8 cellular contexts compared by ENCODE assay signal in genomic region chr4:2962614-2963184, GRCh38. TPM values are rescaled to one million over a fixed set of nuclear protein-coding genes. Genes with fewer than 3 reads are reported as not detected.
DNase-seq lines count a peak whose midpoint lies in the region; ATAC-seq and TF ChIP-seq lines count a peak whose summit lies in the region.

No MANE protein-coding gene starts in this region.

- intact Hi-C loops in activated B cell treated with CpG ODN at 0.5 μM for 24 hours (cut with micrococcal nuclease) = loop anchor here (1.0 to 10.0 kb wide), 10 partner anchors 28 to 718 kb away; partner anchors contain the start of genes FAM193A, HAUS3, HTT and HTT-AS

- CTCF ChIA-PET in activated B cell treated with CpG ODN at 0.5 μM for 24 hours (lab: Charles Lee) = interaction anchor here (0.7 to 2.3 kb wide), 8 partner anchors 9 to 420 kb away, joined by 3 to 10 read pairs (median 4); no protein-coding TSS in a partner anchor

- peaks cover 24% of the 10 kb centered on the region for H4K20me1 ChIP-seq in neural progenitor cell (ENCODE audit: low read depth)

- H3K4me2 ChIP-seq in neural progenitor cell = peak overlapping the region; percentile 87

- DNase-seq in NCI-H1105 treated with DMSO at 0.1 percent for 48 hours (lab: John Stamatoyannopoulos, UW) = peak; percentile 32
- no peak for DNase-seq in NCI-H1105 (lab: John Stamatoyannopoulos, UW)
- DNase-seq in activated B cell treated with CpG ODN at 0.5 μM for 24 hours = no peak
- peak; percentile 56 for DNase-seq in fibroblast of the aortic adventitia (ENCODE audit: low read depth)
- peak; percentile 82 for DNase-seq in neural progenitor cell (ENCODE audit: low spot score)
- no peak for DNase-seq in T1000 (lab: John Stamatoyannopoulos, UW)

- H3K9ac ChIP-seq in neural progenitor cell = peak overlapping the region; percentile 33

- peaks cover 39% of the 10 kb centered on the region for H3K79me2 ChIP-seq in neural progenitor cell (ENCODE audit: low read depth)

- peaks cover 33% of the 10 kb centered on the region for H3F3A ChIP-seq in neural progenitor cell (ENCODE audit: low read depth)

- H3K27me3 Mint-ChIP-seq in IgD-negative memory B cell (peaks cover 2% of the 10 kb centered on the region), activated B cell treated with CpG ODN at 0.5 μM for 24 hours (no peaks in the 10 kb centered on the region), neural progenitor cell (ENCODE audit: insufficient read depth, low read depth) (peaks cover 4% of the 10 kb centered on the region)

- H3K4me1 Mint-ChIP-seq in IgD-negative memory B cell (peaks cover 28 to 30% (median 29%) of the 10 kb centered on the region in 3 donors), activated B cell treated with CpG ODN at 0.5 μM for 24 hours (peaks cover 30% of the 10 kb centered on the region), neural progenitor cell (peaks cover 25% of the 10 kb centered on the region)

- H3K27ac ChIP-seq in neural progenitor cell = no peak overlapping the region

- no peaks in the 10 kb centered on the region for H3K9me3 ChIP-seq in neural progenitor cell (ENCODE audit: low read depth)

- H3K4me3 Mint-ChIP-seq in IgD-negative memory B cell (peak overlapping the region; percentile 90 to 97 (median 95)), activated B cell treated with CpG ODN at 0.5 μM for 24 hours (peak overlapping the region; percentile 91), neural progenitor cell (peak overlapping the region; percentile 94)

- peak; percentile 30 for ATAC-seq in GM21528 (IDR thresholded peaks at IDR 0.05; ENCODE audit: low FRiP score, unreplicated experiment)
- peak; percentile 32 for ATAC-seq in activated B cell treated with CpG ODN at 0.5 μM for 24 hours (ENCODE audit: low read depth)

- H2AFZ ChIP-seq in neural progenitor cell (replicated peaks) = peak overlapping the region; percentile 60

- H3K4me3 ChIP-seq in fibroblast of the aortic adventitia (ENCODE audit: low read depth, low read length) = peak overlapping the region; percentile 94
- H3K4me3 ChIP-seq in neural progenitor cell = peak overlapping the region; percentile 89

- H3K36me3 ChIP-seq in neural progenitor cell = no peaks in the 10 kb centered on the region

- H3K27me3 ChIP-seq in neural progenitor cell = peaks cover 11% of the 10 kb centered on the region

- peaks cover 6% of the 10 kb centered on the region for H3K4me1 ChIP-seq in neural progenitor cell

- H3K36me3 Mint-ChIP-seq in IgD-negative memory B cell (no peaks in the 10 kb centered on the region), activated B cell treated with CpG ODN at 0.5 μM for 24 hours (ENCODE audit: low read depth) (peaks cover 25% of the 10 kb centered on the region), neural progenitor cell (peaks cover 13% of the 10 kb centered on the region)

- H3K27ac Mint-ChIP-seq in IgD-negative memory B cell (peak overlapping the region; percentile 91 to 96 (median 92)), activated B cell treated with CpG ODN at 0.5 μM for 24 hours (peak overlapping the region; percentile 92), neural progenitor cell (peak overlapping the region; percentile 72)

- TF ChIP-seq CTCF in activated B cell treated with CpG ODN at 0.5 μM for 24 hours (IDR thresholded peaks at IDR 0.05) = no peak
- no peak for TF ChIP-seq CTCF in fibroblast of the aortic adventitia (IDR thresholded peaks at IDR 0.05; ENCODE audit: insufficient read depth, low read length)
- no peak for TF ChIP-seq CTCF in neural progenitor cell (IDR thresholded peaks at IDR 0.05)

- POLR2A ChIA-PET in activated B cell treated with CpG ODN at 0.5 μM for 24 hours (lab: Charles Lee) = interaction anchor here (0.7 to 3.8 kb wide), 14 partner anchors 8 to 1518 kb away, joined by 3 to 31 read pairs (median 4); no protein-coding TSS in a partner anchor

- H3K9me3 Mint-ChIP-seq in IgD-negative memory B cell (no peaks in the 10 kb centered on the region), activated B cell treated with CpG ODN at 0.5 μM for 24 hours (no peaks in the 10 kb centered on the region), neural progenitor cell (no peaks in the 10 kb centered on the region)

RNA-seq across cellular contexts. Expression of gene NOP14, which starts 0.5 kb away (rescaled TPM):
- 18.9 TPM for polyA plus RNA-seq in IgD-negative memory B cell
- total RNA-seq in activated B cell treated with CpG ODN at 0.5 μM for 24 hours (56.3 and 57.3 TPM in 2 replicates), fibroblast of the aortic adventitia (ENCODE audit: low replicate concordance) (25.6 and 46.7 TPM in 2 replicates), neural progenitor cell (ENCODE audit: low replicate concordance) (16.8 and 22.0 TPM in 2 replicates)

RNA-seq across cellular contexts. Expression of gene GRK4, which starts 0.7 kb away (rescaled TPM):
- polyA plus RNA-seq in IgD-negative memory B cell = 0.99 TPM
- total RNA-seq in activated B cell treated with CpG ODN at 0.5 μM for 24 hours (1.4 and 2.1 TPM in 2 replicates), fibroblast of the aortic adventitia (ENCODE audit: low replicate concordance) (8.6 and 16.5 TPM in 2 replicates), neural progenitor cell (ENCODE audit: low replicate concordance) (1.3 and 3.2 TPM in 2 replicates)

Comparison
In these comparisons a context has a peak if more than half of its experiments do, and no peak if none do; other contexts are left out.
1. DNase-seq: peak in NCI-H1105 treated with DMSO at 0.1 percent for 48 hours (single experiment), fibroblast of the aortic adventitia (single experiment) and neural progenitor cell (single experiment); none in NCI-H1105 (single experiment), activated B cell treated with CpG ODN at 0.5 μM for 24 hours (single experiment) and T1000 (single experiment).
2. Peak in every context shown above with its lines, with median percentiles within 50 percentile points of each other: H3K27ac Mint-ChIP-seq and H3K4me3 Mint-ChIP-seq.